1 cellular context compared by ENCODE assay signal in the genomic region with DNA sequence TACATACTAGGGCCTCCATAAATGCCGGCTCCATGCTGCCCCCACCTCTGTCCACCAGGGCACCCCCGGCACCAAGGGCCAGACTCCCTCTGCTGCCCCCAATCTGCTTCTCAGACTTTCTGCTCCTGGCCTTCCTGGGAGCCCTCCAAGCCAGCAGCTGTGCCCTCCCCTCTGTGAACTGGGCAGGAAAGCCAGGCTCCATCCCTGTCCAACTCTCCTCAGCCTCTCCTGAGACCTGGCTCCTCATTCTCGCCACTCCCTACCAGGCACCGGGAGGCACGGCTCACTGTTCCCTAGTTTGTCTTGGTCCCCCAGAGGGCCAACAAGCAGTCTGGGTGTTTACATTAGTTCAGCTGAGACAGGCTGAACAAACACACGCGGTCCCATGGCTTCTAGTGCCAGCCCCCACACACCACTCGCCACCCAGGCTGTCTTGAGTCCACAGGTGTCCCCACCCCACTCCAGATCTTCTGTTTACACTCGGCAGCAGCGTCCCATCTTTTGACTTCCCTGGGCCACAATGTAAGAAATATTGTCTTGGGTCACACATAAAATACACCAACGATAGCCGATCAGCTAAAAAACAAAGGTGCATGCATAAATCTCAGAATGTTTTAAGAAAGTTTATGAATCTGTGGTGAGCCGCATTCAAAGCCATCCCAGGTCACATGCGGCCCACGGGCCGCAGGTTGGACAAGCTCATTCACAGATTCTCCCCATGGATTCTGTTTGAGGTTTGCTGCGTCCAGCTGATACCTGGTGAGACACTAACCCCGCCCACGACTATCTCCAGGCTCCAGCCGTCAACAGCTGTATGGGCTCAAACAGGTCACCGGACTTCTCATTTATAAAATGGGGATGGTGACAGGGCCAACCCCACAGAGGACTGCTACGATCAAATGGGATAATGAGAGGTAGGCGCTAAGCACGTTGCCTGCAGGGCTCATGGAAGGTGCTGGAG.
TF ChIP-seq lines count a peak whose summit lies in the region.

No MANE protein-coding gene starts in this region.

TF ChIP-seq in HEK293, 187 proteins besides CTCF, POLR2A, EP300 and RAD21 (continued from another document and continues in another):
- TF ChIP-seq, protein P1, sequence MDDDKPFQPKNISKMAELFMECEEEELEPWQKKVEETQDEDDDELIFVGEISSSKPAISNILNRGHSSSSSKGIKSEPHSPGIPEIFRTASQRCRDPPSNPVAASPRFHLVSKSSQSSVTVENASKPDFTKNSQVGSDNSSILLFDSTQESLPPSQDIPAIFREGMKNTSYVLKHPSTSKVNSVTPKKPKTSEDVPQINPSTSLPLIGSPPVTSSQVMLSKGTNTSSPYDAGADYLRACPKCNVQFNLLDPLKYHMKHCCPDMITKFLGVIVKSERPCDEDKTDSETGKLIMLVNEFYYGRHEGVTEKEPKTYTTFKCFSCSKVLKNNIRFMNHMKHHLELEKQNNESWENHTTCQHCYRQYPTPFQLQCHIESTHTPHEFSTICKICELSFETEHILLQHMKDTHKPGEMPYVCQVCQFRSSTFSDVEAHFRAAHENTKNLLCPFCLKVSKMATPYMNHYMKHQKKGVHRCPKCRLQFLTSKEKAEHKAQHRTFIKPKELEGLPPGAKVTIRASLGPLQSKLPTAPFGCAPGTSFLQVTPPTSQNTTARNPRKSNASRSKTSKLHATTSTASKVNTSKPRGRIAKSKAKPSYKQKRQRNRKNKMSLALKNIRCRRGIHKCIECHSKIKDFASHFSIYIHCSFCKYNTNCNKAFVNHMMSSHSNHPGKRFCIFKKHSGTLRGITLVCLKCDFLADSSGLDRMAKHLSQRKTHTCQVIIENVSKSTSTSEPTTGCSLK (tag by site-specific recombination; IDR thresholded peaks at IDR 0.05) = no peak
- TF ChIP-seq ZFHX2 (tag by site-specific recombination; conservative IDR thresholded peaks at IDR 0.05) = peak; percentile 20; the same call in 1 of the 2 replicates
- TF ChIP-seq ZNF501 (tag by site-specific recombination; IDR thresholded peaks at IDR 0.05) = no peak
- TF ChIP-seq GLI4 (tag by site-specific recombination; IDR thresholded peaks at IDR 0.05) = no peak
- TF ChIP-seq ZNF76 (tag by site-specific recombination; IDR thresholded peaks at IDR 0.05; ENCODE audit: borderline replicate concordance, low read depth) = no peak
- no peak for TF ChIP-seq ZNF670 (tag by site-specific recombination; IDR thresholded peaks at IDR 0.05; ENCODE audit: low read depth)
- TF ChIP-seq ZNF571 (tag by site-specific recombination; IDR thresholded peaks at IDR 0.05) = no peak
- no peak for TF ChIP-seq ZNF624 (tag by site-specific recombination; IDR thresholded peaks at IDR 0.05)
- no peak for TF ChIP-seq ZNF404 (tag by site-specific recombination; IDR thresholded peaks at IDR 0.05)
- peak; percentile 65 for TF ChIP-seq PATZ1 (tag by site-specific recombination; IDR thresholded peaks at IDR 0.05)
- no peak for TF ChIP-seq ZNF626 (tag by site-specific recombination; IDR thresholded peaks at IDR 0.05)
- TF ChIP-seq ZNF416 (tag by site-specific recombination; IDR thresholded peaks at IDR 0.05) = no peak
- TF ChIP-seq ZNF701 (tag by site-specific recombination; IDR thresholded peaks at IDR 0.05) = no peak
- TF ChIP-seq ZBTB8A (tag by site-specific recombination; IDR thresholded peaks at IDR 0.05) = peak; percentile 42; the same call in 1 of the 2 replicates
- TF ChIP-seq HOXC10 (CRISPR knock-in tag; IDR thresholded peaks at IDR 0.05) = no peak
- no peak for TF ChIP-seq PRDM2 (tag by site-specific recombination; IDR thresholded peaks at IDR 0.05; ENCODE audit: borderline replicate concordance)
- TF ChIP-seq ZNF654 (tag by site-specific recombination; IDR thresholded peaks at IDR 0.05; ENCODE audit: low read depth) = no peak
- no peak for TF ChIP-seq ZNF48 (tag by site-specific recombination; IDR thresholded peaks at IDR 0.05)
- no peak for TF ChIP-seq ZNF140 (tag by site-specific recombination; IDR thresholded peaks at IDR 0.05)
- TF ChIP-seq ZNF433 (tag by site-specific recombination; IDR thresholded peaks at IDR 0.05; ENCODE audit: low read depth) = no peak
- TF ChIP-seq ZNF302 (tag by site-specific recombination; IDR thresholded peaks at IDR 0.05; ENCODE audit: low read depth) = no peak
- TF ChIP-seq, protein P2, sequence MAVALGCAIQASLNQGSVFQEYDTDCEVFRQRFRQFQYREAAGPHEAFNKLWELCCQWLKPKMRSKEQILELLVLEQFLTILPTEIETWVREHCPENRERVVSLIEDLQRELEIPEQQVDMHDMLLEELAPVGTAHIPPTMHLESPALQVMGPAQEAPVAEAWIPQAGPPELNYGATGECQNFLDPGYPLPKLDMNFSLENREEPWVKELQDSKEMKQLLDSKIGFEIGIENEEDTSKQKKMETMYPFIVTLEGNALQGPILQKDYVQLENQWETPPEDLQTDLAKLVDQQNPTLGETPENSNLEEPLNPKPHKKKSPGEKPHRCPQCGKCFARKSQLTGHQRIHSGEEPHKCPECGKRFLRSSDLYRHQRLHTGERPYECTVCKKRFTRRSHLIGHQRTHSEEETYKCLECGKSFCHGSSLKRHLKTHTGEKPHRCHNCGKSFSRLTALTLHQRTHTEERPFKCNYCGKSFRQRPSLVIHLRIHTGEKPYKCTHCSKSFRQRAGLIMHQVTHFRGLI (tag by site-specific recombination; IDR thresholded peaks at IDR 0.05) = no peak
- TF ChIP-seq ZNF600 (tag by site-specific recombination; IDR thresholded peaks at IDR 0.05) = peak; percentile 68; the same call in 1 of the 2 replicates
- TF ChIP-seq, protein P3, sequence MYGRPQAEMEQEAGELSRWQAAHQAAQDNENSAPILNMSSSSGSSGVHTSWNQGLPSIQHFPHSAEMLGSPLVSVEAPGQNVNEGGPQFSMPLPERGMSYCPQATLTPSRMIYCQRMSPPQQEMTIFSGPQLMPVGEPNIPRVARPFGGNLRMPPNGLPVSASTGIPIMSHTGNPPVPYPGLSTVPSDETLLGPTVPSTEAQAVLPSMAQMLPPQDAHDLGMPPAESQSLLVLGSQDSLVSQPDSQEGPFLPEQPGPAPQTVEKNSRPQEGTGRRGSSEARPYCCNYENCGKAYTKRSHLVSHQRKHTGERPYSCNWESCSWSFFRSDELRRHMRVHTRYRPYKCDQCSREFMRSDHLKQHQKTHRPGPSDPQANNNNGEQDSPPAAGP (tag by site-specific recombination; IDR thresholded peaks at IDR 0.05) = peak; percentile 77
- no peak for TF ChIP-seq REPIN1 (tag by site-specific recombination; IDR thresholded peaks at IDR 0.05; ENCODE audit: low read depth)
- no peak for TF ChIP-seq ZNF138 (tag by site-specific recombination; IDR thresholded peaks at IDR 0.05; ENCODE audit: borderline replicate concordance)
- no peak for TF ChIP-seq ZNF791 (tag by site-specific recombination; IDR thresholded peaks at IDR 0.05)
- peak; percentile 84 for TF ChIP-seq GLIS2 (tag by site-specific recombination; IDR thresholded peaks at IDR 0.05)
- TF ChIP-seq ZNF112 (tag by site-specific recombination; IDR thresholded peaks at IDR 0.05) = no peak
- TF ChIP-seq ZSCAN5A (tag by site-specific recombination; IDR thresholded peaks at IDR 0.05) = no peak
- TF ChIP-seq, protein P4, sequence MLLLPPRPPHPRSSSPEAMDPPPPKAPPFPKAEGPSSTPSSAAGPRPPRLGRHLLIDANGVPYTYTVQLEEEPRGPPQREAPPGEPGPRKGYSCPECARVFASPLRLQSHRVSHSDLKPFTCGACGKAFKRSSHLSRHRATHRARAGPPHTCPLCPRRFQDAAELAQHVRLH (tag by site-specific recombination; IDR thresholded peaks at IDR 0.05) = no peak
- no peak for TF ChIP-seq EGR2 (tag by site-specific recombination; IDR thresholded peaks at IDR 0.05; ENCODE audit: low read depth)
- no peak for TF ChIP-seq ZNF19 (tag by site-specific recombination; IDR thresholded peaks at IDR 0.05; ENCODE audit: low read depth)
- TF ChIP-seq, protein P5, sequence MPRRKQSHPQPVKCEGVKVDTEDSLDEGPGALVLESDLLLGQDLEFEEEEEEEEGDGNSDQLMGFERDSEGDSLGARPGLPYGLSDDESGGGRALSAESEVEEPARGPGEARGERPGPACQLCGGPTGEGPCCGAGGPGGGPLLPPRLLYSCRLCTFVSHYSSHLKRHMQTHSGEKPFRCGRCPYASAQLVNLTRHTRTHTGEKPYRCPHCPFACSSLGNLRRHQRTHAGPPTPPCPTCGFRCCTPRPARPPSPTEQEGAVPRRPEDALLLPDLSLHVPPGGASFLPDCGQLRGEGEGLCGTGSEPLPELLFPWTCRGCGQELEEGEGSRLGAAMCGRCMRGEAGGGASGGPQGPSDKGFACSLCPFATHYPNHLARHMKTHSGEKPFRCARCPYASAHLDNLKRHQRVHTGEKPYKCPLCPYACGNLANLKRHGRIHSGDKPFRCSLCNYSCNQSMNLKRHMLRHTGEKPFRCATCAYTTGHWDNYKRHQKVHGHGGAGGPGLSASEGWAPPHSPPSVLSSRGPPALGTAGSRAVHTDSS (tag by site-specific recombination; IDR thresholded peaks at IDR 0.05) = no peak
- no peak for TF ChIP-seq ZNF114 (tag by site-specific recombination; IDR thresholded peaks at IDR 0.05)
- TF ChIP-seq, protein P6, sequence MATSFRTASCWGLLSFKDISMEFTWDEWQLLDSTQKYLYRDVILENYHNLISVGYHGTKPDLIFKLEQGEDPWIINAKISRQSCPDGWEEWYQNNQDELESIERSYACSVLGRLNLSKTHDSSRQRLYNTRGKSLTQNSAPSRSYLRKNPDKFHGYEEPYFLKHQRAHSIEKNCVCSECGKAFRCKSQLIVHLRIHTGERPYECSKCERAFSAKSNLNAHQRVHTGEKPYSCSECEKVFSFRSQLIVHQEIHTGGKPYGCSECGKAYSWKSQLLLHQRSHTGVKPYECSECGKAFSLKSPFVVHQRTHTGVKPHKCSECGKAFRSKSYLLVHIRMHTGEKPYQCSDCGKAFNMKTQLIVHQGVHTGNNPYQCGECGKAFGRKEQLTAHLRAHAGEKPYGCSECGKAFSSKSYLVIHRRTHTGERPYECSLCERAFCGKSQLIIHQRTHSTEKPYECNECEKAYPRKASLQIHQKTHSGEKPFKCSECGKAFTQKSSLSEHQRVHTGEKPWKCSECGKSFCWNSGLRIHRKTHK (tag by site-specific recombination; IDR thresholded peaks at IDR 0.05) = no peak
